In the genomic region with DNA sequence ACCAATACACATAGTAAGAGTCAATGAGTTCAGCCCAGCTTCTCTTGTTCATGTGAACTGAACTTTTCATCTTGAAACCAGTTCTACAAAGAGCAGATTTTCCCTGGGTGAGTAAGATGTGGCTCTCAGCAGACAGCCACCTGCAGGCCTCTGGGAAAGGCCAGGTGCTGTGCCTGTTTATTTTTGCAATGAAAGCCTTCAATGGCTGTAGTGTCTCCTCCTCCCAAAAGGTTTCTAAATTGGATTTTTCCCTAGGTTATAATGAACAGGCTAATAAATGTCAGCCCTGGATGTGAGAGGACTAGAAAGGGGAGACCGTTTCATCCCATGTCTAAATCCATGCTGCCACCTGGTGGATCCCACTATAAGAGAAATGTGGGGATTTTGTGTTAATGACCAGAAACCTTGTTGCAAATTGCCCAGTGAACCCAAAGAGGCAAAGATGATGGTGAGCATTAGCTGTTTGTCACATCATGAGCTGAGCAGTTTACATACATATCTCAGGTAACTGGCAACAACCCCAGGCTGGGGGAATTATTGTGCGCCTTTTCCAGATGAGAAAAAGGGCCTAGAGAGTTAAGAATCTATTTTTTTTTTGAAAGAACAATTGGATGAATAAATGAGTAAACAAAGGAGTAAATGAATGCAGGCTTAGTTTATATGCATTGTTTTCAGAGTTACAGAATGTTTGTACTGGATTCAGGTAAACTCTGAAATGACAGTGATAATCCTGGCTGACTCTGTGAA, we compare ENCODE assay signal across 8 cellular contexts. TPM values are rescaled to one million over a fixed set of nuclear protein-coding genes. Genes with fewer than 3 reads are reported as not detected.
A peak's percentile ranks its signal among the peaks of the same experiment; 100 is the strongest.
DNase-seq lines count a peak whose midpoint lies in the region; ATAC-seq and TF ChIP-seq lines count a peak whose summit lies in the region.

No MANE protein-coding gene starts in this region.

- H2BK15ac ChIP-seq in IMR-90 (ENCODE audit: low read depth, low read length) = peak overlapping the region; percentile 77; the same call in 1 of the 3 replicates

- no peak overlapping the region for H2BK5ac ChIP-seq in IMR-90 (ENCODE audit: low read depth, low read length, poor library complexity, severe bottlenecking)

- no peaks in the 10 kb centered on the region for H3K9me3 ChIP-seq in cardiac muscle cell (ENCODE audit: low read depth)
- H3K9me3 ChIP-seq in IMR-90 (ENCODE audit: control insufficient read depth, insufficient read depth, low read length) = no peaks in the 10 kb centered on the region
- H3K9me3 ChIP-seq in OCI-LY7 (ENCODE audit: low read length) = no peaks in the 10 kb centered on the region
- no peaks in the 10 kb centered on the region for H3K9me3 ChIP-seq in neural cell (ENCODE audit: low read length)

- WGBS in IMR-90 (ENCODE audit: extremely low coverage in 2 of 2, insufficient read length in 1 of 2), 2 experiments = no CpG with 5 or more reads among the region's 2 CpGs

- ATAC-seq in left ventricle myocardium superior (no peak), IMR-90 (ENCODE audit: low read depth) (no peak), GM18519 (IDR thresholded peaks at IDR 0.05; ENCODE audit: low FRiP score, unreplicated experiment) (no peak), GM21360 (IDR thresholded peaks at IDR 0.05; ENCODE audit: unreplicated experiment) (no peak)

- H3K27ac ChIP-seq in cardiac muscle cell (no peak overlapping the region), IMR-90 (ENCODE audit: insufficient read depth, low read length) (no peak overlapping the region), OCI-LY7 (ENCODE audit: low read depth, low read length, poor library complexity, severe bottlenecking) (no peak overlapping the region), dorsolateral prefrontal cortex (no peak overlapping the region), neural cell (ENCODE audit: low read length) (no peak overlapping the region)

- H3K4ac ChIP-seq in IMR-90 (ENCODE audit: low read depth, low read length) = peak overlapping the region; percentile 98

- peaks cover 28% of the 10 kb centered on the region for H3K9me1 ChIP-seq in IMR-90 (ENCODE audit: insufficient read depth, low read length)

- H3K79me2 ChIP-seq in OCI-LY7 (ENCODE audit: insufficient read depth, low read depth, low read length) (no peaks in the 10 kb centered on the region), neural cell (replicated peaks; ENCODE audit: insufficient read depth, low read length) (no peaks in the 10 kb centered on the region)

- H3F3A ChIP-seq in neural cell (ENCODE audit: insufficient read depth, low read length, poor library complexity, severe bottlenecking) = no peaks in the 10 kb centered on the region

- H3K36me3 ChIP-seq in cardiac muscle cell = no peaks in the 10 kb centered on the region
- no peaks in the 10 kb centered on the region for H3K36me3 ChIP-seq in IMR-90 (ENCODE audit: control insufficient read depth, insufficient read depth, low read length)
- no peaks in the 10 kb centered on the region for H3K36me3 ChIP-seq in OCI-LY7 (ENCODE audit: insufficient read depth, low read length)
- H3K36me3 ChIP-seq in neural cell (ENCODE audit: insufficient read depth, low read length) = no peaks in the 10 kb centered on the region

- peak overlapping the region; percentile 71 for H3K14ac ChIP-seq in IMR-90 (replicated peaks; ENCODE audit: low read depth, low read length)

- peak overlapping the region; percentile 25 for H2AK9ac ChIP-seq in IMR-90 (replicated peaks; ENCODE audit: low read depth, low read length, poor library complexity)

- H4K8ac ChIP-seq in IMR-90 (ENCODE audit: low read depth in 2 of 2, low read length in 2 of 2) = peak overlapping the region in 1 of 2 experiments; percentile 66; a peak in 1 of 4 replicates

- no peak overlapping the region for H3K4me3 ChIP-seq in cardiac muscle cell
- no peak overlapping the region for H3K4me3 ChIP-seq in IMR-90 (ENCODE audit: insufficient read depth, low read depth, low read length)
- no peak overlapping the region for H3K4me3 ChIP-seq in OCI-LY7 (ENCODE audit: low read depth, low read length, poor library complexity, severe bottlenecking)
- no peak overlapping the region for H3K4me3 ChIP-seq in dorsolateral prefrontal cortex
- no peak overlapping the region for H3K4me3 ChIP-seq in neural cell (ENCODE audit: low read length)

- H3K9me2 ChIP-seq in OCI-LY7 (ENCODE audit: insufficient read depth, low read length) (no peaks in the 10 kb centered on the region), neural cell (ENCODE audit: insufficient read depth, low read length) (no peaks in the 10 kb centered on the region)

- BruUV-seq in IMR-90 (replicated peaks; lab: Mats Ljungman, UMichigan) (no TSS peak), OCI-LY7 (replicated peaks; lab: Mats Ljungman, UMichigan) (no TSS peak)

- peak; percentile 55; the same call in 1 of the 2 replicates for TF ChIP-seq POLR2A in IMR-90 (IDR thresholded peaks at IDR 0.05; ENCODE audit: low read depth, low read length)

- peak overlapping the region; percentile 65; the same call in 1 of the 2 replicates for H4K91ac ChIP-seq in IMR-90 (ENCODE audit: insufficient read depth, low read depth, low read length)

- dilution Hi-C loops in IMR-90 (cut with HindIII; ENCODE audit: low sequenced_read_pairs, unreplicated experiment) = no loop called here

- no peak overlapping the region for H3K9ac ChIP-seq in IMR-90 (ENCODE audit: low read depth, low read length)
- H3K9ac ChIP-seq in neural cell (ENCODE audit: low read length) = no peak overlapping the region

- no peak for TF ChIP-seq EP300 in neural cell (conservative IDR thresholded peaks at IDR 0.05; ENCODE audit: poor library complexity, severe bottlenecking)

- no peak overlapping the region for H3K4me2 ChIP-seq in IMR-90 (ENCODE audit: low read depth, low read length)
- no peak overlapping the region for H3K4me2 ChIP-seq in OCI-LY7 (ENCODE audit: low read length)
- H3K4me2 ChIP-seq in neural cell (ENCODE audit: low read length) = no peak overlapping the region

- peaks cover 11% of the 10 kb centered on the region for H3K4me1 ChIP-seq in cardiac muscle cell (ENCODE audit: low read depth)
- H3K4me1 ChIP-seq in IMR-90 (ENCODE audit: control insufficient read depth, insufficient read depth, low read length) = peaks cover 28% of the 10 kb centered on the region
- peaks cover 4% of the 10 kb centered on the region for H3K4me1 ChIP-seq in OCI-LY7 (ENCODE audit: insufficient read depth, low read length, poor library complexity, severe bottlenecking)

- CTCF ChIA-PET in IMR-90 (lab: Yijun Ruan, JAX) (interaction anchor here (0.6 to 1.6 kb wide), 2 partner anchors 14 to 323 kb away, joined by 3 to 5 read pairs; no protein-coding TSS in a partner anchor), OCI-LY7 (lab: Charles Lee; ENCODE audit: unreplicated experiment) (interaction anchor here (1.0 kb wide), 1 partner anchor 9 kb away, joined by 3 read pairs; no protein-coding TSS in a partner anchor)

- H4K5ac ChIP-seq in IMR-90 (ENCODE audit: low read depth, low read length) = no peak overlapping the region

- DNase-seq in cardiac muscle cell (ENCODE audit: low read depth in 1 of 2, low spot score in 1 of 2) = peak; percentile 69 to 86
- DNase-seq in left ventricle myocardium superior = no peak
- peak; percentile 78 for DNase-seq in IMR-90
- DNase-seq in OCI-LY7 (ENCODE audit: low spot score) = peak; percentile 74
- peak in 5 of 10 donors; percentile 53 to 77 (median 64) for DNase-seq in dorsolateral prefrontal cortex

- peak overlapping the region; percentile 97 for H2BK20ac ChIP-seq in IMR-90 (ENCODE audit: low read depth, low read length)

- peaks cover 0 to 20% of the 10 kb centered on the region in 2 experiments; a peak in 3 of 4 replicates for H3K79me1 ChIP-seq in IMR-90 (ENCODE audit: low read depth in 1 of 2, low read length in 2 of 2)

- no peaks in the 10 kb centered on the region; the same call in 1 of the 2 replicates for H4K20me1 ChIP-seq in IMR-90 (ENCODE audit: insufficient read depth, low read length)
- no peaks in the 10 kb centered on the region for H4K20me1 ChIP-seq in OCI-LY7 (ENCODE audit: insufficient read depth, low read length)
- no peaks in the 10 kb centered on the region for H4K20me1 ChIP-seq in neural cell (ENCODE audit: insufficient read depth)

- no peak overlapping the region for H3K23ac ChIP-seq in IMR-90 (ENCODE audit: low read depth, low read length)

- TF ChIP-seq RAD21 in IMR-90 (IDR thresholded peaks at IDR 0.05; ENCODE audit: low read length) (peak; percentile 98), neural cell (conservative IDR thresholded peaks at IDR 0.05) (peak; percentile 97)

- H3K27me3 ChIP-seq in cardiac muscle cell = no peaks in the 10 kb centered on the region
- H3K27me3 ChIP-seq in IMR-90 (ENCODE audit: control insufficient read depth, insufficient read depth, low read length) = no peaks in the 10 kb centered on the region
- H3K27me3 ChIP-seq in dorsolateral prefrontal cortex = no peaks in the 10 kb centered on the region
- no peaks in the 10 kb centered on the region for H3K27me3 ChIP-seq in neural cell (ENCODE audit: insufficient read depth, low read depth, low read length)

- intact Hi-C loops in left ventricle myocardium superior (cut with micrococcal nuclease) (loop anchor here (2.0 to 10.0 kb wide), 3 partner anchors 146 to 523 kb away; a partner anchor contains a TSS), IMR-90 (cut with micrococcal nuclease) (loop anchor here (1.0 to 2.0 kb wide), 4 partner anchors 141 to 522 kb away; no protein-coding TSS in a partner anchor), OCI-LY7 (cut with micrococcal nuclease; ENCODE audit: unreplicated experiment) (loop anchor here (1.0 to 5.0 kb wide), 3 partner anchors 146 to 521 kb away; no protein-coding TSS in a partner anchor), dorsolateral prefrontal cortex (cut with DNase I) (loop anchor here (2.0 to 10.0 kb wide), 4 partner anchors 143 to 327 kb away; no protein-coding TSS in a partner anchor)

- H3K18ac ChIP-seq in IMR-90 (ENCODE audit: low read depth, low read length) = no peak overlapping the region

- POLR2A ChIA-PET in IMR-90 (lab: Charles Lee; ENCODE audit: unreplicated experiment) = no interaction called here
- POLR2A ChIA-PET in OCI-LY7 (lab: Charles Lee) = interaction anchor here (1.1 to 1.2 kb wide), 2 partner anchors 323 to 526 kb away, joined by 3 read pairs; a partner anchor contains a TSS

- in situ Hi-C loops in IMR-90 (cut with MboI; ENCODE audit: low sequenced_read_pairs) = loop anchor here (5.0 kb wide), 2 partner anchors 141 to 326 kb away; no protein-coding TSS in a partner anchor

- H2AK5ac ChIP-seq in IMR-90 (ENCODE audit: low read depth, low read length) = peak overlapping the region; percentile 10; the same call in 1 of the 2 replicates

- peak; percentile 72 for TF ChIP-seq CTCF in cardiac muscle cell (IDR thresholded peaks at IDR 0.05; ENCODE audit: low read depth, low read length)
- peak; percentile 96 for TF ChIP-seq CTCF in IMR-90 (conservative IDR thresholded peaks at IDR 0.05; ENCODE audit: low read depth, low read length)
- TF ChIP-seq CTCF in OCI-LY7 (conservative IDR thresholded peaks at IDR 0.05; ENCODE audit: low read length) = peak; percentile 97
- TF ChIP-seq CTCF in dorsolateral prefrontal cortex (IDR thresholded peaks at IDR 0.05 in 54 of 56, conservative IDR thresholded peaks at IDR 0.05 in 2 of 56; ENCODE audit: low read depth in 1 of 56, partially characterized antibody in 56 of 56) = peak; percentile 41 to 94 (median 81)
- peak; percentile 94 for TF ChIP-seq CTCF in neural cell (IDR thresholded peaks at IDR 0.05; ENCODE audit: poor library complexity, severe bottlenecking)

- no peak overlapping the region for H3K56ac ChIP-seq in IMR-90 (ENCODE audit: extremely low read depth, insufficient read depth, low read length)

- H2AFZ ChIP-seq in IMR-90 (replicated peaks; ENCODE audit: low read length, poor library complexity) = no peak overlapping the region
- no peak overlapping the region for H2AFZ ChIP-seq in OCI-LY7 (ENCODE audit: low read length)
- no peak overlapping the region for H2AFZ ChIP-seq in neural cell (ENCODE audit: low read depth, low read length)

- peak overlapping the region; percentile 98 for H2BK120ac ChIP-seq in IMR-90 (ENCODE audit: low read depth, low read length)

RNA-seq across cellular contexts. Expression of a gene that starts 12.7 kb away (rescaled TPM):
- total RNA-seq in cardiac muscle cell (not detected in 2 replicates), left ventricle myocardium superior (not detected), IMR-90 (2012; rRNA removed) (not detected in 2 replicates), OCI-LY7 (2022) (not detected in 2 replicates), dorsolateral prefrontal cortex (1 to 10 TPM in 9 of 120 experiments, under 1 TPM in 17, not detected in 94; 0.50 to 1.8 (median 0.85) TPM)
- polyA plus RNA-seq in cardiac muscle cell (0.23 TPM in 1 of 2 replicates, not detected in the other), IMR-90 (2012; rRNA removed) (0.10 TPM in 1 of 2 replicates, not detected in the other), neural cell (not detected in 2 replicates)
- 0.27 TPM in 1 of 2 replicates, not detected in the other for polyA plus RNA-seq in IMR-90 (2012; cell fraction: cytosol; rRNA removed)
- 0.11 and 0.21 TPM in 2 replicates for polyA plus RNA-seq in IMR-90 (2012; cell fraction: nucleus; rRNA removed; ENCODE audit: low replicate concordance)
- not detected in 2 replicates for total RNA-seq in OCI-LY7 (2014; rRNA removed; shearing (Covaris generic))
- not detected in 2 replicates for polyA minus RNA-seq in neural cell

RNA-seq across cellular contexts. Expression of a gene that starts 48.3 kb away (rescaled TPM):
- total RNA-seq in cardiac muscle cell (60.6 and 61.1 TPM in 2 replicates), left ventricle myocardium superior (814 TPM), IMR-90 (2012; rRNA removed) (637 and 765 TPM in 2 replicates), OCI-LY7 (2022) (35.5 and 40.4 TPM in 2 replicates), dorsolateral prefrontal cortex (100 to 1,000 TPM; 235 to 598 (median 367) TPM)
- polyA plus RNA-seq in cardiac muscle cell (97.1 and 108 TPM in 2 replicates), IMR-90 (2012; rRNA removed) (1,066 and 1,140 TPM in 2 replicates), neural cell (248 and 253 TPM in 2 replicates)
- 293 and 869 TPM in 2 replicates for polyA plus RNA-seq in IMR-90 (2012; cell fraction: cytosol; rRNA removed)
- 63.7 and 319 TPM in 2 replicates for polyA plus RNA-seq in IMR-90 (2012; cell fraction: nucleus; rRNA removed; ENCODE audit: low replicate concordance)
- total RNA-seq in OCI-LY7 (2014; rRNA removed; shearing (Covaris generic)) = 12.7 and 20.2 TPM in 2 replicates
- 95.0 and 134 TPM in 2 replicates for polyA minus RNA-seq in neural cell
